ENCODE assay signal across 17 cellular contexts in genomic region chr7:105512415-105512814, GRCh38. TPM values are rescaled to one million over a fixed set of nuclear protein-coding genes. Genes with fewer than 3 reads are reported as not detected.
DNase-seq lines count a peak whose midpoint lies in the region; ATAC-seq and TF ChIP-seq lines count a peak whose summit lies in the region.
"Had no signal": no experiment of that assay in that cellular context is flagged by ENCODE, and none has a peak within 500 bp of the region (broad histone marks: within the 10 kb centered on the region; RNA-seq: fewer than 3 reads in every experiment).

No MANE protein-coding gene starts in this region.

- CTCF ChIA-PET in CD8-positive, alpha-beta T cell (lab: Charles Lee) = no interaction called here
- CTCF ChIA-PET in WTC11 (lab: Charles Lee) = interaction anchor here (1.3 kb wide), 1 partner anchor 19 kb away, joined by 4 read pairs; the partner anchor contains the start of gene RINT1

- POLR2A ChIA-PET in CD8-positive, alpha-beta T cell (lab: Charles Lee) = no interaction called here
- POLR2A ChIA-PET in WTC11 (lab: Charles Lee) = no interaction called here

- H3K4me3 Mint-ChIP-seq in activated CD4-positive, alpha-beta T cell treated with anti-CD3 and anti-CD28 coated beads, Interleukin-2, amount 10 ng/mL, durations not matched to agents 24 days and 14 days = peak overlapping the region; percentile 50
- no peak overlapping the region for H3K4me3 Mint-ChIP-seq in CD8-positive, alpha-beta T cell
- H3K4me3 Mint-ChIP-seq in WTC11 = no peak overlapping the region
- no peak overlapping the region for H3K4me3 Mint-ChIP-seq in neural progenitor cell
- H3K4me3 Mint-ChIP-seq in glutamatergic neuron (ENCODE audit: unreplicated experiment) = no peak overlapping the region
- H3K4me3 Mint-ChIP-seq: CD4-positive, alpha-beta memory T cell; nephron had no signal

- intact Hi-C loops in activated CD4-positive, alpha-beta T cell treated with anti-CD3 and anti-CD28 coated beads, Interleukin-2, amount 10 ng/mL, durations not matched to agents 24 days and 14 days (cut with micrococcal nuclease) = no loop called here
- intact Hi-C loops in CD8-positive, alpha-beta T cell (cut with DNase I, micrococcal nuclease) = no loop called here

- peaks cover 86% of the 10 kb centered on the region for H3K79me2 ChIP-seq in neural progenitor cell (ENCODE audit: low read depth)

- no peaks in the 10 kb centered on the region for H3K36me3 ChIP-seq in CD8-positive, alpha-beta T cell (ENCODE audit: insufficient read depth, low read length)
- H3K36me3 ChIP-seq in neural progenitor cell = no peaks in the 10 kb centered on the region

- H4K20me1 ChIP-seq in neural progenitor cell (ENCODE audit: low read depth) = peaks cover 4% of the 10 kb centered on the region

- no peaks in the 10 kb centered on the region for H3F3A ChIP-seq in neural progenitor cell (ENCODE audit: low read depth)

- H3K27me3 ChIP-seq in CD8-positive, alpha-beta T cell (ENCODE audit: insufficient read depth, low read length) = no peaks in the 10 kb centered on the region
- H3K27me3 ChIP-seq in neural progenitor cell = no peaks in the 10 kb centered on the region
- H3K27me3 ChIP-seq: cardiac muscle cell, gastrocnemius medialis, upper lobe of left lung had no signal

- no peaks in the 10 kb centered on the region for H3K9me3 Mint-ChIP-seq in activated CD4-positive, alpha-beta T cell treated with anti-CD3 and anti-CD28 coated beads, Interleukin-2, amount 10 ng/mL, durations not matched to agents 24 days and 14 days
- H3K9me3 Mint-ChIP-seq in CD8-positive, alpha-beta T cell = no peaks in the 10 kb centered on the region
- H3K9me3 Mint-ChIP-seq in WTC11 = no peaks in the 10 kb centered on the region
- no peaks in the 10 kb centered on the region for H3K9me3 Mint-ChIP-seq in neural progenitor cell
- H3K9me3 Mint-ChIP-seq in glutamatergic neuron (ENCODE audit: unreplicated experiment) = no peaks in the 10 kb centered on the region
- H3K9me3 Mint-ChIP-seq: CD4-positive, alpha-beta memory T cell; nephron had no signal

- no peaks in the 10 kb centered on the region for H3K4me1 ChIP-seq in CD8-positive, alpha-beta T cell (ENCODE audit: insufficient read depth, low read length)
- H3K4me1 ChIP-seq in neural progenitor cell = no peaks in the 10 kb centered on the region
- H3K4me1 ChIP-seq: upper lobe of left lung had no signal

- peaks cover 28% of the 10 kb centered on the region for H3K4me1 Mint-ChIP-seq in activated CD4-positive, alpha-beta T cell treated with anti-CD3 and anti-CD28 coated beads, Interleukin-2, amount 10 ng/mL, durations not matched to agents 24 days and 14 days
- H3K4me1 Mint-ChIP-seq in CD8-positive, alpha-beta T cell (ENCODE audit: low read depth) = peaks cover 7% of the 10 kb centered on the region
- H3K4me1 Mint-ChIP-seq in WTC11 (peaks cover 2% of the 10 kb centered on the region; the same call in 1 of the 2 replicates), neural progenitor cell (peaks cover 6% of the 10 kb centered on the region), glutamatergic neuron (ENCODE audit: low read depth, unreplicated experiment) (no peaks in the 10 kb centered on the region)
- H3K4me1 Mint-ChIP-seq: nephron had no signal

- DNase-seq in activated CD4-positive, alpha-beta T cell treated with anti-CD3 and anti-CD28 coated beads, Interleukin-2, amount 10 ng/mL, durations not matched to agents 24 days and 14 days = no peak
- no peak for DNase-seq in activated CD4-positive, alpha-beta T cell treated with anti-CD3 and anti-CD28 coated beads, Interleukin-2, amount 50 U/mL, for 48 hours
- no peak for DNase-seq in CD8-positive, alpha-beta T cell
- DNase-seq in WTC11 (ENCODE audit: low spot score) = no peak
- no peak for DNase-seq in neural progenitor cell (ENCODE audit: low spot score)
- DNase-seq in glutamatergic neuron = no peak
- no peak for DNase-seq in globus pallidus (ENCODE audit: low spot score)
- DNase-seq: CD4-positive, alpha-beta memory T cell; gastrocnemius medialis; NCI-H1694 treated with DMSO at 0.1 percent for 48 hours; NCI-H345; psoas muscle; upper lobe of left lung had no signal

- no peaks in the 10 kb centered on the region for H3K27me3 Mint-ChIP-seq in activated CD4-positive, alpha-beta T cell treated with anti-CD3 and anti-CD28 coated beads, Interleukin-2, amount 10 ng/mL, durations not matched to agents 24 days and 14 days
- no peaks in the 10 kb centered on the region for H3K27me3 Mint-ChIP-seq in CD8-positive, alpha-beta T cell (ENCODE audit: low read depth)
- H3K27me3 Mint-ChIP-seq in WTC11 (ENCODE audit: low read depth) (no peaks in the 10 kb centered on the region), neural progenitor cell (ENCODE audit: insufficient read depth, low read depth) (peaks cover 2% of the 10 kb centered on the region), glutamatergic neuron (ENCODE audit: unreplicated experiment) (no peaks in the 10 kb centered on the region)
- H3K27me3 Mint-ChIP-seq: CD4-positive, alpha-beta memory T cell had no signal

- no peak overlapping the region for H2AFZ ChIP-seq in neural progenitor cell (replicated peaks)

- no peak overlapping the region for H3K4me2 ChIP-seq in neural progenitor cell
- H3K4me2 ChIP-seq: A549 had no signal

- H3K27ac Mint-ChIP-seq in activated CD4-positive, alpha-beta T cell treated with anti-CD3 and anti-CD28 coated beads, Interleukin-2, amount 10 ng/mL, durations not matched to agents 24 days and 14 days = peak overlapping the region; percentile 84
- peak overlapping the region; percentile 0 for H3K27ac Mint-ChIP-seq in CD8-positive, alpha-beta T cell
- H3K27ac Mint-ChIP-seq in WTC11 = peak overlapping the region; percentile 75
- H3K27ac Mint-ChIP-seq in neural progenitor cell = peak overlapping the region; percentile 13
- no peak overlapping the region for H3K27ac Mint-ChIP-seq in glutamatergic neuron (ENCODE audit: unreplicated experiment)
- H3K27ac Mint-ChIP-seq: nephron had no signal

- H3K9me3 ChIP-seq in CD8-positive, alpha-beta T cell (ENCODE audit: low read length) = no peaks in the 10 kb centered on the region
- no peaks in the 10 kb centered on the region for H3K9me3 ChIP-seq in neural progenitor cell (ENCODE audit: low read depth)
- H3K9me3 ChIP-seq: A549, gastrocnemius medialis, psoas muscle, upper lobe of left lung had no signal

- H3K9ac ChIP-seq in neural progenitor cell = no peak overlapping the region

- H3K27ac ChIP-seq in CD8-positive, alpha-beta T cell (ENCODE audit: low read depth, low read length) = no peak overlapping the region
- no peak overlapping the region for H3K27ac ChIP-seq in neural progenitor cell
- H3K27ac ChIP-seq: cardiac muscle cell, gastrocnemius medialis, psoas muscle, upper lobe of left lung had no signal

- no peak overlapping the region for H3K4me3 ChIP-seq in CD8-positive, alpha-beta T cell (ENCODE audit: low read depth, low read length)
- no peak overlapping the region for H3K4me3 ChIP-seq in neural progenitor cell
- H3K4me3 ChIP-seq: A549, cardiac muscle cell, gastrocnemius medialis, psoas muscle, upper lobe of left lung had no signal

- H3K36me3 Mint-ChIP-seq in activated CD4-positive, alpha-beta T cell treated with anti-CD3 and anti-CD28 coated beads, Interleukin-2, amount 10 ng/mL, durations not matched to agents 24 days and 14 days (ENCODE audit: low read depth) = peaks cover 29% of the 10 kb centered on the region
- H3K36me3 Mint-ChIP-seq in CD8-positive, alpha-beta T cell = peaks cover 4% of the 10 kb centered on the region
- H3K36me3 Mint-ChIP-seq in WTC11 = peaks cover 37% of the 10 kb centered on the region
- peaks cover 22% of the 10 kb centered on the region for H3K36me3 Mint-ChIP-seq in neural progenitor cell
- peaks cover 4% of the 10 kb centered on the region for H3K36me3 Mint-ChIP-seq in glutamatergic neuron (ENCODE audit: unreplicated experiment)

- no peak for ATAC-seq in CD8-positive, alpha-beta T cell
- ATAC-seq in WTC11 (no peak), GM19328 (IDR thresholded peaks at IDR 0.05; ENCODE audit: unreplicated experiment) (no peak)
- ATAC-seq: gastrocnemius medialis, psoas muscle had no signal

- no peak for TF ChIP-seq CTCF in CD8-positive, alpha-beta T cell (IDR thresholded peaks at IDR 0.05)
- TF ChIP-seq CTCF in WTC11 (IDR thresholded peaks at IDR 0.05) (no peak), neural progenitor cell (IDR thresholded peaks at IDR 0.05) (no peak), glutamatergic neuron (IDR thresholded peaks at IDR 0.05; ENCODE audit: partially characterized antibody, unreplicated experiment) (no peak)

TF ChIP-seq in WTC11, 78 proteins besides CTCF, POLR2A, EP300 and RAD21 (continues in another document):
- no peak for TF ChIP-seq KAT7 (CRISPR knock-in tag; IDR thresholded peaks at IDR 0.05; ENCODE audit: borderline replicate concordance)
- no peak for TF ChIP-seq ATF3 (CRISPR knock-in tag; conservative IDR thresholded peaks at IDR 0.05)
- TF ChIP-seq NR2C2 (CRISPR knock-in tag; IDR thresholded peaks at IDR 0.05) = no peak

RNA-seq across cellular contexts. Expression of gene PUS7, which starts 9.7 kb away (rescaled TPM):
- total RNA-seq in activated CD4-positive, alpha-beta T cell treated with anti-CD3 and anti-CD28 coated beads, Interleukin-2, amount 10 ng/mL, durations not matched to agents 24 days and 14 days = 51.9 and 54.5 TPM in 2 replicates
- total RNA-seq in CD8-positive, alpha-beta T cell = 1 to 10 TPM; 2.0 to 2.6 TPM
- total RNA-seq in WTC11 (2021) = 42.6 to 47.2 TPM (median 45.0 TPM) in 3 replicates
- total RNA-seq in neural progenitor cell (ENCODE audit: low replicate concordance) = 28.7 and 39.8 TPM in 2 replicates
- 20.0 TPM for total RNA-seq in glutamatergic neuron (ENCODE audit: unreplicated experiment)

RNA-seq across cellular contexts. Expression of gene RINT1, which starts 19.6 kb away (rescaled TPM):
- 28.5 and 29.4 TPM in 2 replicates for total RNA-seq in activated CD4-positive, alpha-beta T cell treated with anti-CD3 and anti-CD28 coated beads, Interleukin-2, amount 10 ng/mL, durations not matched to agents 24 days and 14 days
- total RNA-seq in CD8-positive, alpha-beta T cell = 10 to 100 TPM; 46.3 to 50.8 TPM
- total RNA-seq in WTC11 (2021) (20.3 to 26.6 TPM (median 23.1 TPM) in 3 replicates), neural progenitor cell (ENCODE audit: low replicate concordance) (8.7 and 9.0 TPM in 2 replicates), glutamatergic neuron (ENCODE audit: unreplicated experiment) (23.4 TPM)
